Comparison of ENCODE assay signal across 8 cellular contexts in the genomic region with DNA sequence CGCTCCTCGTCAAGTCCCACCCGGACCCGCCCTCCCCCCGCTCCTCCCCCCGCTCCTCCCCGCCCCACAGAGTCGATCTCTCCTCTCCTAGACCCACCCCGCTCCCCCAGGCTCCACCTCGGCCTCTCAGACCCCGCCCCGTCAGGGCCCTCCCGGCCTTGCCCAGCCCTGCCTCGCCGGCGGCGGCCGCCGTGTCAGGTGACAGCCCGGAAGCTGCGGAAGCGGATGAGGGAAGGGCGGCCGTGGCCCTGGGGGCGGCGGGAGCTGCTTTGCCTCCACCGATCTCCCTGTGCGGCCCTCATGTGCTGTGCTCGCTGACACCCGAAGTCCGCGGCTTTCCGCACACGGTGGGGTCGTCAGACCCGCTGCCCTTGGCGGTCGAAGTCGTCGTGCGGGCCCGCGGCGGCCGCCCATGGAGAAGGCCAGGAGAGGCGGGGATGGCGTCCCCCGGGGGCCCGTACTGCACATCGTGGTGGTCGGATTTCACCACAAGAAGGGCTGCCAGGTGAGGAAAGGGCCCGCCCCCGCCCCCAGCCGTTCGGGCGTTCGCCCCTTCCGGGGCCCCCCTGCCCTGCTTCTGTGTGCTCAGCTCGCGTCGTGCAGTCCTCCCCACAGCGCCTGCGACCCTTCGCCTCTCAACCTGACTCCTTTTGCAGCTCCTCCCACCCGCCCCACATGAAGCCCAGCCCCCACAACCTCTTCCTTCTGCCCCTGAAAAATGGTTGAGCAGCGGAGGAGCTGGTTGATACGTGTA. TPM values are rescaled to one million over a fixed set of nuclear protein-coding genes. Genes with fewer than 3 reads are reported as not detected.
DNase-seq lines count a peak whose midpoint lies in the region; ATAC-seq and TF ChIP-seq lines count a peak whose summit lies in the region.

A gene (plus strand): TSS at position 192 of the 754 bp plus-strand sequence. CDS start 221 bp downstream, at position 413.

- peak within 1 kb of the TSS; percentile 97 for H3K9ac ChIP-seq in iPS-20b (ENCODE audit: low read depth, low read length)

- H3K27me3 ChIP-seq in WERI-Rb-1 (ENCODE audit: insufficient read depth, low read depth, severe bottlenecking), result no peaks in the 10 kb centered on the region
- H3K27me3 ChIP-seq in breast epithelium, result no peaks in the 10 kb centered on the region
- H3K27me3 ChIP-seq in iPS-20b (ENCODE audit: insufficient read depth, low read length), result no peaks in the 10 kb centered on the region

- in situ Hi-C loops in ACHN (cut with HindIII; ENCODE audit: low pct_ligation_motif_present, low pct_unique_long_range_greater_than_20kb, low sequenced_read_pairs), result no loop called here

- H3K9me3 ChIP-seq in WERI-Rb-1 (ENCODE audit: severe bottlenecking), result peaks cover 3% of the 10 kb centered on the region
- no peaks in the 10 kb centered on the region for H3K9me3 ChIP-seq in breast epithelium
- H3K9me3 ChIP-seq in iPS-20b (ENCODE audit: insufficient read depth, low read depth, low read length), result no peaks in the 10 kb centered on the region

- H3K36me3 ChIP-seq in WERI-Rb-1 (peaks cover 3% of the 10 kb centered on the region), breast epithelium (no peaks in the 10 kb centered on the region), iPS-20b (ENCODE audit: insufficient read depth, low read depth, low read length) (no peaks in the 10 kb centered on the region; the same call in 1 of the 2 replicates)

- intact Hi-C loops in breast epithelium (cut with DNase I; ENCODE audit: low total_unique reads), result no loop called here

- TF ChIP-seq CTCF in WERI-Rb-1 (IDR thresholded peaks at IDR 0.05; ENCODE audit: low read depth, low read length) (no peak), breast epithelium (IDR thresholded peaks at IDR 0.05) (no peak)

- H3K4me1 ChIP-seq in breast epithelium (peaks cover 0 to under 1% of the 10 kb centered on the region in 2 donors), iPS-20b (ENCODE audit: insufficient read depth, low read length) (no peaks in the 10 kb centered on the region)

- ATAC-seq in GM18907 (IDR thresholded peaks at IDR 0.05; ENCODE audit: unreplicated experiment) (peak; percentile 96), HG03139 (IDR thresholded peaks at IDR 0.05; ENCODE audit: unreplicated experiment) (peak; percentile 95)

- H3K27ac ChIP-seq in WERI-Rb-1 (peak within 1 kb of the TSS; percentile 94), breast epithelium (peak within 1 kb of the TSS; percentile 98 to 99), iPS-20b (ENCODE audit: low read length) (peak within 1 kb of the TSS; percentile 90), skin epidermis (peak within 1 kb of the TSS; percentile 92 to 99 (median 97))

- peak within 1 kb of the TSS; percentile 92 for H3K4me3 ChIP-seq in WERI-Rb-1 (ENCODE audit: low read depth, low read length)
- peak within 1 kb of the TSS; percentile 88 to 99 (median 93) for H3K4me3 ChIP-seq in breast epithelium
- peak within 1 kb of the TSS; percentile 96 for H3K4me3 ChIP-seq in iPS-20b (ENCODE audit: low read length)
- H3K4me3 ChIP-seq in skin epidermis, result peak within 1 kb of the TSS; percentile 87 to 95 (median 94)

- peak; percentile 65 for TF ChIP-seq POLR2A in breast epithelium (IDR thresholded peaks at IDR 0.05)

- DNase-seq in ACHN, result peak; percentile 98
- DNase-seq in NCI-H2196 treated with DMSO at 0.1 percent for 48 hours (lab: John Stamatoyannopoulos, UW; ENCODE audit: unreplicated experiment), result peak; percentile 90
- peak; percentile 99 for DNase-seq in WERI-Rb-1
- peak; percentile 97 to 98 for DNase-seq in breast epithelium (ENCODE audit: low spot score in 2 of 2)

RNA-seq across cellular contexts. Expression of the gene that starts here (rescaled TPM):
- 10 to 100 TPM; 27.7 to 54.4 (median 42.3) TPM for total RNA-seq in breast epithelium

Comparison
In these comparisons a context has a peak if more than half of its experiments do, and no peak if none do; other contexts are left out.
1. Peak in every context shown above with its lines: DNase-seq, ATAC-seq, H3K4me3 ChIP-seq and H3K27ac ChIP-seq.